22 cellular contexts compared by ENCODE assay signal in the genomic region with DNA sequence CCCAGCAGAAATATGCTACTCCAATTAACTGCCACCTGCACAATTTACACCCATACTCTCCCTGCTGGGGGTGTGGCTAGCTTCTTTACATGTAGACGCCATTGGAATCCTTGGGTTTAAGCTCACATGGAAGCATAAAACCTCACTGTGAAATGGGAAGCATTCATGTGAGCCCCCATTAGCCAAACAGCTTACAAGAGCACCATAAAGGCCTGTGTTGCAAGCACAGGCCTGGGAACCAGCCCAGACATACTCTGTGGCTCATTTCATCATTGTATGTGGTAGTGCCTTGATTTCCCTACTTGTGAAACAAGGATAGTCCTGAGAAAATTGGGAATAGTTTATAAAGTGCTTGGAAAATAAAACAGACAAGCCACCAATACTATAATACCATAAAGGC. TPM values are rescaled to one million over a fixed set of nuclear protein-coding genes. Genes with fewer than 3 reads are reported as not detected.
DNase-seq lines count a peak whose midpoint lies in the region; ATAC-seq lines count a peak whose summit lies in the region.
"Had no signal": no experiment of that assay in that cellular context is flagged by ENCODE, and none has a peak within 500 bp of the region (broad histone marks: within the 10 kb centered on the region; RNA-seq: fewer than 3 reads in every experiment).

No MANE protein-coding gene starts in this region.

- H3K9me3 Mint-ChIP-seq in activated naive CD8-positive, alpha-beta T cell (ENCODE audit: low read depth): no peaks in the 10 kb centered on the region
- no peaks in the 10 kb centered on the region for H3K9me3 Mint-ChIP-seq in activated naive CD8-positive, alpha-beta T cell treated with anti-CD3 and anti-CD28 coated beads, Interleukin-2, amount 50 U/mL, for 24 hours
- no peaks in the 10 kb centered on the region for H3K9me3 Mint-ChIP-seq in activated CD8-positive, alpha-beta T cell treated with anti-CD3 and anti-CD28 coated beads, Interleukin-2, amount 10 ng/mL, durations not matched to agents 7 days and 5 days (ENCODE audit: insufficient read depth)
- no peaks in the 10 kb centered on the region for H3K9me3 Mint-ChIP-seq in stimulated activated memory B cell treated with anti-CD40 and anti-IgM and Interleukin-4, amounts not matched to agents 10 μg/mL and 1 μg/mL and 100 μg/mL, for 72 hours
- H3K9me3 Mint-ChIP-seq: CD14-positive monocyte; central memory CD8-positive, alpha-beta T cell; effector memory CD8-positive, alpha-beta T cell; HFFc6; naive thymus-derived CD4-positive, alpha-beta T cell had no signal

- H3K27me3 ChIP-seq in iPS-15b (ENCODE audit: control insufficient read depth, insufficient read depth, low read length): no peaks in the 10 kb centered on the region
- H3K27me3 ChIP-seq: heart right ventricle had no signal

- POLR2A ChIA-PET in activated CD8-positive, alpha-beta T cell treated with anti-CD3 and anti-CD28 coated beads, Interleukin-2, amount 10 ng/mL, durations not matched to agents 7 days and 5 days (lab: Charles Lee): interaction anchor here (0.6 to 1.3 kb wide), 3 partner anchors 22 to 134 kb away, joined by 3 read pairs; a partner anchor contains a TSS

- no peaks in the 10 kb centered on the region for H3K9me3 ChIP-seq in iPS-15b (ENCODE audit: control insufficient read depth, insufficient read depth, low read length)
- H3K9me3 ChIP-seq: heart right ventricle, prostate gland had no signal

- no peak overlapping the region for H3K4me3 Mint-ChIP-seq in activated naive CD8-positive, alpha-beta T cell
- no peak overlapping the region for H3K4me3 Mint-ChIP-seq in activated naive CD8-positive, alpha-beta T cell treated with anti-CD3 and anti-CD28 coated beads, Interleukin-2, amount 50 U/mL, for 24 hours
- H3K4me3 Mint-ChIP-seq in activated CD8-positive, alpha-beta T cell treated with anti-CD3 and anti-CD28 coated beads, Interleukin-2, amount 10 ng/mL, durations not matched to agents 7 days and 5 days: no peak overlapping the region
- no peak overlapping the region for H3K4me3 Mint-ChIP-seq in stimulated activated memory B cell treated with anti-CD40 and anti-IgM and Interleukin-4, amounts not matched to agents 10 μg/mL and 1 μg/mL and 100 μg/mL, for 72 hours
- H3K4me3 Mint-ChIP-seq: activated CD4-positive, alpha-beta T cell treated with anti-CD3 and anti-CD28 coated beads for 36 hours; CD14-positive monocyte; HFFc6 had no signal

- H3K9ac ChIP-seq in iPS-15b (ENCODE audit: low read depth, low read length): peak overlapping the region; percentile 2

- H3K27me3 Mint-ChIP-seq in activated naive CD8-positive, alpha-beta T cell: no peaks in the 10 kb centered on the region
- no peaks in the 10 kb centered on the region for H3K27me3 Mint-ChIP-seq in activated naive CD8-positive, alpha-beta T cell treated with anti-CD3 and anti-CD28 coated beads, Interleukin-2, amount 50 U/mL, for 24 hours
- no peaks in the 10 kb centered on the region for H3K27me3 Mint-ChIP-seq in activated CD8-positive, alpha-beta T cell treated with anti-CD3 and anti-CD28 coated beads, Interleukin-2, amount 10 ng/mL, durations not matched to agents 7 days and 5 days (ENCODE audit: low read depth)
- H3K27me3 Mint-ChIP-seq in stimulated activated memory B cell treated with anti-CD40 and anti-IgM and Interleukin-4, amounts not matched to agents 10 μg/mL and 1 μg/mL and 100 μg/mL, for 72 hours: no peaks in the 10 kb centered on the region
- H3K27me3 Mint-ChIP-seq: activated CD4-positive, alpha-beta T cell treated with anti-CD3 and anti-CD28 coated beads for 36 hours; central memory CD8-positive, alpha-beta T cell; effector memory CD8-positive, alpha-beta T cell; naive thymus-derived CD4-positive, alpha-beta T cell had no signal

- H3K4me1 ChIP-seq in iPS-15b (ENCODE audit: control insufficient read depth, insufficient read depth, low read length): peaks cover 26% of the 10 kb centered on the region

- H3K36me3 ChIP-seq in iPS-15b (ENCODE audit: control insufficient read depth, insufficient read depth, low read length): peaks cover 6% of the 10 kb centered on the region
- H3K36me3 ChIP-seq: prostate gland had no signal

- peaks cover 88% of the 10 kb centered on the region for H3K4me1 Mint-ChIP-seq in activated naive CD8-positive, alpha-beta T cell (ENCODE audit: low read depth)
- peaks cover 85% of the 10 kb centered on the region for H3K4me1 Mint-ChIP-seq in activated naive CD8-positive, alpha-beta T cell treated with anti-CD3 and anti-CD28 coated beads, Interleukin-2, amount 50 U/mL, for 24 hours
- H3K4me1 Mint-ChIP-seq in activated CD8-positive, alpha-beta T cell treated with anti-CD3 and anti-CD28 coated beads, Interleukin-2, amount 10 ng/mL, durations not matched to agents 7 days and 5 days (ENCODE audit: low read depth): peaks cover 52% of the 10 kb centered on the region
- H3K4me1 Mint-ChIP-seq in stimulated activated memory B cell treated with anti-CD40 and anti-IgM and Interleukin-4, amounts not matched to agents 10 μg/mL and 1 μg/mL and 100 μg/mL, for 72 hours: peaks cover 86% of the 10 kb centered on the region

- CTCF ChIA-PET in activated CD8-positive, alpha-beta T cell treated with anti-CD3 and anti-CD28 coated beads, Interleukin-2, amount 10 ng/mL, durations not matched to agents 7 days and 5 days (lab: Charles Lee): interaction anchor here (0.9 to 14.0 kb wide), 5 partner anchors 10 to 131 kb away, joined by 3 to 407 read pairs (median 4); a partner anchor contains a TSS

- peaks cover 17% of the 10 kb centered on the region for H3K36me3 Mint-ChIP-seq in activated naive CD8-positive, alpha-beta T cell
- peaks cover 51% of the 10 kb centered on the region for H3K36me3 Mint-ChIP-seq in activated naive CD8-positive, alpha-beta T cell treated with anti-CD3 and anti-CD28 coated beads, Interleukin-2, amount 50 U/mL, for 24 hours (ENCODE audit: low read depth)
- peaks cover 57% of the 10 kb centered on the region for H3K36me3 Mint-ChIP-seq in activated CD8-positive, alpha-beta T cell treated with anti-CD3 and anti-CD28 coated beads, Interleukin-2, amount 10 ng/mL, durations not matched to agents 7 days and 5 days (ENCODE audit: low read depth)
- peaks cover 27% of the 10 kb centered on the region for H3K36me3 Mint-ChIP-seq in stimulated activated memory B cell treated with anti-CD40 and anti-IgM and Interleukin-4, amounts not matched to agents 10 μg/mL and 1 μg/mL and 100 μg/mL, for 72 hours

- no peak for ATAC-seq in activated naive CD8-positive, alpha-beta T cell treated with anti-CD3 and anti-CD28 coated beads, Interleukin-2, amount 50 U/mL, for 24 hours
- ATAC-seq in activated CD8-positive, alpha-beta T cell treated with anti-CD3 and anti-CD28 coated beads, Interleukin-2, amount 10 ng/mL, durations not matched to agents 7 days and 5 days: no peak
- no peak for ATAC-seq in stimulated activated memory B cell treated with anti-CD40 and anti-IgM and Interleukin-4, amounts not matched to agents 10 μg/mL and 1 μg/mL and 100 μg/mL, for 72 hours
- ATAC-seq in GM18907 (IDR thresholded peaks at IDR 0.05; ENCODE audit: unreplicated experiment) (no peak), HG03460 (IDR thresholded peaks at IDR 0.05; ENCODE audit: unreplicated experiment) (no peak)
- ATAC-seq: activated CD4-positive, alpha-beta T cell treated with anti-CD3 and anti-CD28 coated beads for 36 hours; effector memory CD8-positive, alpha-beta T cell; heart right ventricle; K562; naive thymus-derived CD4-positive, alpha-beta T cell had no signal

- no peak for DNase-seq in activated naive CD8-positive, alpha-beta T cell treated with anti-CD3 and anti-CD28 coated beads, Interleukin-2, amount 50 U/mL, for 24 hours
- DNase-seq in activated CD8-positive, alpha-beta T cell treated with anti-CD3 and anti-CD28 coated beads, Interleukin-2, amount 10 ng/mL, durations not matched to agents 7 days and 5 days: no peak
- DNase-seq in NCI-H2029 treated with DMSO at 0.1 percent for 48 hours (lab: John Stamatoyannopoulos, UW): no peak
- DNase-seq: activated CD4-positive, alpha-beta T cell treated with anti-CD3 and anti-CD28 coated beads for 36 hours; activated effector memory CD4-positive, alpha-beta T cell treated with anti-CD3 and anti-CD28 coated beads, Interleukin-2, amount 50 U/mL, for 16 hours; effector memory CD8-positive, alpha-beta T cell; heart right ventricle; HFFc6; naive thymus-derived CD4-positive, alpha-beta T cell; NCI-H187 treated with DMSO at 0.1 percent for 48 hours; NCI-H510A; stimulated activated CD4-positive, alpha-beta T cell treated with anti-CD3 and anti-CD28 coated beads, Interleukin-4, amount 100 ng/mL, for 1 hour had no signal

- H3K4me3 ChIP-seq in iPS-15b (ENCODE audit: low read depth, low read length): no peak overlapping the region
- H3K4me3 ChIP-seq: heart right ventricle, K562, prostate gland, skin epidermis had no signal

- H3K27ac Mint-ChIP-seq in activated naive CD8-positive, alpha-beta T cell: peak overlapping the region; percentile 54
- no peak overlapping the region for H3K27ac Mint-ChIP-seq in activated naive CD8-positive, alpha-beta T cell treated with anti-CD3 and anti-CD28 coated beads, Interleukin-2, amount 50 U/mL, for 24 hours
- peak overlapping the region; percentile 55 for H3K27ac Mint-ChIP-seq in activated CD8-positive, alpha-beta T cell treated with anti-CD3 and anti-CD28 coated beads, Interleukin-2, amount 10 ng/mL, durations not matched to agents 7 days and 5 days
- peak overlapping the region; percentile 22 for H3K27ac Mint-ChIP-seq in stimulated activated memory B cell treated with anti-CD40 and anti-IgM and Interleukin-4, amounts not matched to agents 10 μg/mL and 1 μg/mL and 100 μg/mL, for 72 hours

RNA-seq across cellular contexts. Expression of a gene that starts 7.0 kb away (rescaled TPM):
- total RNA-seq in activated CD8-positive, alpha-beta T cell treated with anti-CD3 and anti-CD28 coated beads, Interleukin-2, amount 10 ng/mL, durations not matched to agents 7 days and 5 days: 10 to 100 TPM; 62.5 to 67.6 TPM

RNA-seq across cellular contexts. Expression of a gene that starts 34.1 kb away (rescaled TPM):
- total RNA-seq in activated CD8-positive, alpha-beta T cell treated with anti-CD3 and anti-CD28 coated beads, Interleukin-2, amount 10 ng/mL, durations not matched to agents 7 days and 5 days: 10 to 100 TPM; 50.6 to 53.0 TPM

RNA-seq across cellular contexts. Expression of a gene that starts 34.4 kb away (rescaled TPM):
- 1 to 10 TPM; 4.8 to 5.7 TPM for total RNA-seq in activated CD8-positive, alpha-beta T cell treated with anti-CD3 and anti-CD28 coated beads, Interleukin-2, amount 10 ng/mL, durations not matched to agents 7 days and 5 days
